9 cellular contexts compared by ENCODE assay signal in the genomic region with DNA sequence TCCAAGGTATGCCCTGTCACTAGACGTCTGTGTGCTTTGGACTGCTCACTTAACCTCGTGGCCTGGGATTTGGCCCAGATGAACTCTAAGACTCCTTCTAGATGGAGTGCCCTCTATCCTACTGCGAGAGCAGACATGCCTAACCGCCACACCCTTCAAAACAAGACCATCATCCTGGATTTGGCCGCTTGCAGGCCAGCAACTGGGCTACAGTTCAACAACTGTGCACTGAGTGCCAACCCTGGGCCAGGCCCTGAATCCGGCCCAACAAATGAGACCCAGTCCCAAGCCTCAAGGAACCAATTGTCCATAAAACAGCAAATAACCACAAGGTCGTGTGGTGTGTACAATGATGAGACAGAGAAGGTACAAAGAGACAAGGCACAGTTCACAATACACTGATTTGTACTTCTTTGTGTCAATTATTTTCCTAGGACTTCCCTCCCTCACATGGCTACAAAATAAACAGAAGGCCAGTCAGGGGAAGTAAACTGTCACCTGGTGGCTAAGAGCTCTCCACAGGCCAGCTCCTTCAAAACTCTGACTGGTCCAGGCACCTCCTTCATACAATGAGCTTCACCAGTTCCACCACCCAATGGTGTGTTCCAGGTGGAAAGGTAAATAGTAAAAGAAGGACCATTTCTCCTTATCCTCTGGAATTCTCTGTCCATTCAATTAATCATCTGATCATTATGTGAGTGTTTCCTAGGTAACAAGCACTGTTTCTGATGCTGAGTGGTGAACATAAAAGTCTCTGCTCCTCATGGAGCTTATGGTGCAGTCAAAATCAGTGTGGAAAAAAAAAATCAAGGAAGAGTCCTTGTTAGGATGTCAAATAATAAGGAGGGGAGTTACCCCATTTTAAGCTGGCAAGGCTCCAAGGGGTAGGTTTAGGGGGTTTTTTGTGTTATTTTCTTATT.
A peak's percentile ranks its signal among the peaks of the same experiment; 100 is the strongest.
DNase-seq lines count a peak whose midpoint lies in the region; ATAC-seq lines count a peak whose summit lies in the region.
"Had no signal": no experiment of that assay in that cellular context is flagged by ENCODE, and none has a peak within 500 bp of the region (broad histone marks: within the 10 kb centered on the region; RNA-seq: fewer than 3 reads in every experiment).

No MANE protein-coding gene starts in this region.

- DNase-seq in DMS153 (lab: John Stamatoyannopoulos, UW) (peak; percentile 76), NCI-H774 (lab: John Stamatoyannopoulos, UW) (peak; percentile 20), globus pallidus (ENCODE audit: low spot score) (peak; percentile 63), putamen (ENCODE audit: low spot score) (peak; percentile 40), cerebellar cortex (ENCODE audit: low spot score) (no peak), NCI-H2227 treated with DMSO at 0.1 percent for 48 hours (lab: John Stamatoyannopoulos, UW) (no peak), GF-D8 (lab: John Stamatoyannopoulos, UW) (no peak)
- DNase-seq: activated naive CD8-positive, alpha-beta T cell treated with anti-CD3 and anti-CD28 coated beads, Interleukin-2, amount 10 ng/mL, durations not matched to agents 7 days and 5 days had no signal

- ATAC-seq in GM21529 (IDR thresholded peaks at IDR 0.05; ENCODE audit: unreplicated experiment): no peak

Comparison
In these comparisons a context has a peak if more than half of its experiments do, and no peak if none do; other contexts are left out.
1. DNase-seq: peak in DMS153 (single experiment), NCI-H774 (single experiment), globus pallidus (single experiment) and putamen (single experiment); none in cerebellar cortex (single experiment), NCI-H2227 treated with DMSO at 0.1 percent for 48 hours (single experiment) and GF-D8 (single experiment).